ENCODE assay signal across 8 cellular contexts in the genomic region with DNA sequence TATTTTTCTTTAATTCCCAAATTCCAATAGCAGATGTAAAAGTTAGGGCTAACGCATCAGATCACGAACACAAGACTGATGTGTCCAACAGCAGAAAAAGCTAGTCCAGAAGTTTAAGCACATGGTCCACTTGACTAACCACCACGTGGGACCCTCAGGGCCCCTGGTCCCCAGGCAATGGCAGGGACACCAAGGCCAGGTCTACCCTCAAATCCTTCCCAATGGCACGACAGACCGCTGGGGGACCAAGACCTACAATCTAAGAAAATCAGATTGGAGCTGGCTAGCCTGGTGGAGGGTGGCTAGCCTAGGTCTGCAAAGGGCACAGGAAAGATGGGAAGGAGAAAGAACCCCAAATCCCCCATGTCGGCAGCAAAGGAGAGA. TPM values are rescaled to one million over a fixed set of nuclear protein-coding genes. Genes with fewer than 3 reads are reported as not detected.
DNase-seq lines count a peak whose midpoint lies in the region; ATAC-seq, FAIRE-seq and TF ChIP-seq lines count a peak whose summit lies in the region.

No MANE protein-coding gene starts in this region.

- POLR2A ChIA-PET in activated CD4-positive, alpha-beta T cell treated with anti-CD3 and anti-CD28 coated beads, Interleukin-2, amount 10 ng/mL, durations not matched to agents 7 days and 5 days (lab: Charles Lee) = no interaction called here
- POLR2A ChIA-PET in HepG2 (lab: Yijun Ruan, JAX) = interaction anchor here (0.6 to 4.4 kb wide), 9 partner anchors 12 to 182 kb away, joined by 3 to 17 read pairs (median 4); a partner anchor contains a TSS

- H3K9me3 ChIP-seq in HepG2 (ENCODE audit: low read length) (no peaks in the 10 kb centered on the region), transverse colon (no peaks in the 10 kb centered on the region)

- TF ChIP-seq EP300 in HepG2 (IDR thresholded peaks at IDR 0.05; ENCODE audit: low read depth in 2 of 2, low read length in 2 of 2) = no peak
- no peak for TF ChIP-seq EP300 in HepG2 (CRISPR knock-in tag; IDR thresholded peaks at IDR 0.05; ENCODE audit: borderline replicate concordance)
- TF ChIP-seq EP300 in transverse colon (IDR thresholded peaks at IDR 0.05; ENCODE audit: low read depth) = no peak

- CTCF ChIA-PET in activated CD4-positive, alpha-beta T cell treated with anti-CD3 and anti-CD28 coated beads, Interleukin-2, amount 10 ng/mL, durations not matched to agents 7 days and 5 days (lab: Charles Lee) = interaction anchor here (0.5 to 5.1 kb wide), 9 partner anchors 9 to 1760 kb away, joined by 3 to 25 read pairs (median 14); a partner anchor contains a TSS
- CTCF ChIA-PET in HepG2 (lab: Yijun Ruan, JAX; ENCODE audit: low intra/inter-chr PET ratio, low total read pairs) = interaction anchor here (2.0 kb wide), 1 partner anchor 63 kb away, joined by 8 read pairs; no protein-coding TSS in a partner anchor

- peaks cover 40% of the 10 kb centered on the region for H4K20me1 ChIP-seq in HepG2 (ENCODE audit: insufficient read depth, low read length)

- H3K27me3 ChIP-seq in HepG2 (ENCODE audit: control insufficient read depth in 1 of 2, insufficient read depth in 2 of 2, low read length in 2 of 2) (no peaks in the 10 kb centered on the region), transverse colon (peaks cover 16% of the 10 kb centered on the region)

- no TSS peak for BruUV-seq in HepG2 (replicated peaks; lab: Mats Ljungman, UMichigan)

- peaks cover 40% of the 10 kb centered on the region for H3K4me1 Mint-ChIP-seq in activated CD4-positive, alpha-beta T cell treated with anti-CD3 and anti-CD28 coated beads, Interleukin-2, amount 10 ng/mL, durations not matched to agents 7 days and 5 days
- H3K4me1 Mint-ChIP-seq in activated naive CD8-positive, alpha-beta T cell treated with anti-CD3 and anti-CD28 coated beads, Interleukin-2, amount 50 U/mL, for 24 hours = peaks cover 54% of the 10 kb centered on the region

- intact Hi-C loops in HepG2 (cut with micrococcal nuclease; ENCODE audit: unreplicated experiment) = loop anchor here (5.0 kb wide), 1 partner anchor 80 kb away; a partner anchor contains a TSS
- intact Hi-C loops in transverse colon (cut with DNase I; ENCODE audit: low total_unique reads) = loop anchor here (5.0 kb wide), 1 partner anchor 125 kb away; no protein-coding TSS in a partner anchor

- H3K9ac ChIP-seq in HepG2 (ENCODE audit: insufficient read depth, low read depth, low read length) = peak overlapping the region; percentile 88

- H3K27me3 Mint-ChIP-seq in activated CD4-positive, alpha-beta T cell treated with anti-CD3 and anti-CD28 coated beads, Interleukin-2, amount 10 ng/mL, durations not matched to agents 7 days and 5 days = peaks cover 9% of the 10 kb centered on the region
- H3K27me3 Mint-ChIP-seq in activated naive CD8-positive, alpha-beta T cell treated with anti-CD3 and anti-CD28 coated beads, Interleukin-2, amount 50 U/mL, for 24 hours = peaks cover 7% of the 10 kb centered on the region

- no peak for TF ChIP-seq POLR2A in HepG2 (IDR thresholded peaks at IDR 0.05; ENCODE audit: insufficient read depth in 1 of 2, low read depth in 2 of 2, low read length in 2 of 2)
- TF ChIP-seq POLR2A in transverse colon (IDR thresholded peaks at IDR 0.05) = no peak

- H3K36me3 ChIP-seq in HepG2 (replicated peaks in 1 of 2; ENCODE audit: control insufficient read depth in 1 of 2, insufficient read depth in 2 of 2, low read length in 2 of 2) (peaks cover 11 to 27% of the 10 kb centered on the region in 2 experiments; a peak in 4 of 5 replicates), transverse colon (peaks cover 0 to 6% (median 3%) of the 10 kb centered on the region in 4 donors)

- H2AFZ ChIP-seq in HepG2 (ENCODE audit: low read length) = no peak overlapping the region

- H3K9me3 Mint-ChIP-seq in activated CD4-positive, alpha-beta T cell treated with anti-CD3 and anti-CD28 coated beads, Interleukin-2, amount 10 ng/mL, durations not matched to agents 7 days and 5 days = no peaks in the 10 kb centered on the region
- H3K9me3 Mint-ChIP-seq in activated naive CD8-positive, alpha-beta T cell treated with anti-CD3 and anti-CD28 coated beads, Interleukin-2, amount 50 U/mL, for 24 hours = no peaks in the 10 kb centered on the region

- peaks cover 48% of the 10 kb centered on the region for H3K79me2 ChIP-seq in HepG2 (ENCODE audit: insufficient read depth, low read length)

- FAIRE-seq in HepG2 (lab: Jason Lieb, UNC) = no peak

- H3K27ac ChIP-seq in HepG2 (ENCODE audit: extremely low read length, insufficient read depth, low read length) (no peak overlapping the region), transverse colon (peak overlapping the region; percentile 83 to 91 (median 89))

- TF ChIP-seq CTCF in HepG2 (CRISPR knock-in tag; IDR thresholded peaks at IDR 0.05) = no peak
- TF ChIP-seq CTCF in transverse colon (IDR thresholded peaks at IDR 0.05) = no peak

- H3K27ac Mint-ChIP-seq in activated CD4-positive, alpha-beta T cell treated with anti-CD3 and anti-CD28 coated beads, Interleukin-2, amount 10 ng/mL, durations not matched to agents 7 days and 5 days = peak overlapping the region; percentile 92
- H3K27ac Mint-ChIP-seq in activated naive CD8-positive, alpha-beta T cell treated with anti-CD3 and anti-CD28 coated beads, Interleukin-2, amount 50 U/mL, for 24 hours = peak overlapping the region; percentile 91

- WGBS in HepG2 (ENCODE audit: low lambda C conversion rate) = 62% methylated on average over 6 of the region's 6 CpGs
- 59% methylated on average over 5 to 6 of the region's 6 CpGs for WGBS in transverse colon (ENCODE audit: low coverage in 1 of 2), 2 donors

- H3K4me1 ChIP-seq in HepG2 (ENCODE audit: insufficient read depth, low read length) (peaks cover 34% of the 10 kb centered on the region), transverse colon (peaks cover 21 to 47% (median 33%) of the 10 kb centered on the region in 4 donors)

- peak overlapping the region; percentile 93 to 97 (median 96) for H3K4me3 ChIP-seq in HepG2 (replicated peaks in 1 of 3; ENCODE audit: insufficient read depth in 1 of 3, low read depth in 2 of 3, low read length in 3 of 3)
- peak overlapping the region in 3 of 4 donors; percentile 77 to 100 (median 100) for H3K4me3 ChIP-seq in transverse colon

- peak overlapping the region; percentile 89 for H3K4me2 ChIP-seq in HepG2 (ENCODE audit: low read depth, low read length)

- peak overlapping the region; percentile 96 for H3K4me3 Mint-ChIP-seq in activated CD4-positive, alpha-beta T cell treated with anti-CD3 and anti-CD28 coated beads, Interleukin-2, amount 10 ng/mL, durations not matched to agents 7 days and 5 days
- peak overlapping the region; percentile 98 for H3K4me3 Mint-ChIP-seq in activated naive CD8-positive, alpha-beta T cell treated with anti-CD3 and anti-CD28 coated beads, Interleukin-2, amount 50 U/mL, for 24 hours

- no peak for TF ChIP-seq RAD21 in HepG2 (CRISPR knock-in tag; IDR thresholded peaks at IDR 0.05)

- in situ Hi-C loops in HepG2 (cut with HindIII; ENCODE audit: extremely low pct_ligation_motif_present, low pct_unique_long_range_greater_than_20kb) (loop anchor here (5.0 to 10.0 kb wide), 2 partner anchors 80 to 228 kb away; a partner anchor contains a TSS), transverse colon (cut with MboI; ENCODE audit: low pct_ligation_motif_present in 1 of 4, low pct_unique_long_range_greater_than_20kb in 1 of 4, low sequenced_read_pairs in 3 of 4) (loop anchor here in 3 of 4 donors (10.0 to 25.0 kb wide), 3 partner anchors 105 to 230 kb away; a partner anchor contains a TSS)

- H3K36me3 Mint-ChIP-seq in activated CD4-positive, alpha-beta T cell treated with anti-CD3 and anti-CD28 coated beads, Interleukin-2, amount 10 ng/mL, durations not matched to agents 7 days and 5 days (ENCODE audit: low read depth) = peaks cover 11% of the 10 kb centered on the region
- peaks cover 5% of the 10 kb centered on the region for H3K36me3 Mint-ChIP-seq in activated naive CD8-positive, alpha-beta T cell treated with anti-CD3 and anti-CD28 coated beads, Interleukin-2, amount 50 U/mL, for 24 hours (ENCODE audit: low read depth)

- no peak for DNase-seq in activated CD4-positive, alpha-beta T cell treated with anti-CD3 and anti-CD28 coated beads, Interleukin-2, amount 10 ng/mL, durations not matched to agents 7 days and 5 days
- no peak for DNase-seq in activated CD4-positive, alpha-beta T cell treated with anti-CD3 and anti-CD28 coated beads for 1 hour
- no peak for DNase-seq in activated naive CD8-positive, alpha-beta T cell treated with anti-CD3 and anti-CD28 coated beads, Interleukin-2, amount 50 U/mL, for 24 hours
- DNase-seq in HepG2 (ENCODE audit: low spot score) = no peak
- DNase-seq in transverse colon = no peak
- DNase-seq in NCI-H1930 (lab: John Stamatoyannopoulos, UW) = no peak

- ATAC-seq in activated naive CD8-positive, alpha-beta T cell treated with anti-CD3 and anti-CD28 coated beads, Interleukin-2, amount 50 U/mL, for 24 hours = no peak
- no peak for ATAC-seq in HepG2
- ATAC-seq in HG02798 (IDR thresholded peaks at IDR 0.05; ENCODE audit: poor library complexity, unreplicated experiment) = no peak
- ATAC-seq in GM18520 (IDR thresholded peaks at IDR 0.05; ENCODE audit: unreplicated experiment) = no peak

RNA-seq across cellular contexts. Expression of a gene that starts 1.5 kb away (rescaled TPM):
- total RNA-seq in activated CD4-positive, alpha-beta T cell treated with anti-CD3 and anti-CD28 coated beads, Interleukin-2, amount 10 ng/mL, durations not matched to agents 7 days and 5 days = 10 to 100 TPM; 48.7 to 55.5 TPM
- total RNA-seq in HepG2 (2016; rRNA removed; fragmentation: Illumina TruSeq; extraction: Trizol) (6.4 and 16.1 TPM in 2 replicates), transverse colon (100 to 1,000 TPM in 1 of 4 donors, 10 to 100 TPM in 3; 25.4 to 104 (median 51.8) TPM)
- 1.1 TPM in 2 replicates for total RNA-seq in HepG2 (2016; cell fraction: cytosol; rRNA removed; fragmentation: Illumina TruSeq; extraction: Trizol; ENCODE audit: low read depth)
- 5.2 and 15.6 TPM in 2 replicates for total RNA-seq in HepG2 (2016; cell fraction: insoluble cytoplasmic fraction; rRNA removed; fragmentation: Illumina TruSeq; extraction: Trizol)
- 2.5 and 3.1 TPM in 2 replicates for total RNA-seq in HepG2 (2016; cell fraction: membrane; rRNA removed; fragmentation: Illumina TruSeq; extraction: Trizol)
- 20.9 and 26.7 TPM in 2 replicates for total RNA-seq in HepG2 (2016; cell fraction: nucleus; rRNA removed; fragmentation: Illumina TruSeq; extraction: Trizol)
- 7.6 and 10.2 TPM in 2 replicates for polyA plus RNA-seq in HepG2 (2011; rRNA removed)
- polyA plus RNA-seq in HepG2 (2011; cell fraction: cytosol; rRNA removed) = 2.9 and 4.4 TPM in 2 replicates
- 109 and 136 TPM in 2 replicates for polyA plus RNA-seq in HepG2 (2011; cell fraction: nucleus; rRNA removed)
- polyA plus RNA-seq in HepG2 (2012) = 14.6 and 15.7 TPM in 2 replicates
- polyA plus RNA-seq in HepG2 (2016; cell fraction: cytosol; fragmentation: Illumina TruSeq; extraction: Trizol; ENCODE audit: low read depth) = 0.49 and 0.50 TPM in 2 replicates
- 4.7 and 6.6 TPM in 2 replicates for polyA plus RNA-seq in HepG2 (2016; cell fraction: insoluble cytoplasmic fraction; fragmentation: Illumina TruSeq; extraction: Trizol; ENCODE audit: low read depth)
- polyA plus RNA-seq in HepG2 (2016; cell fraction: membrane; fragmentation: Illumina TruSeq; extraction: Trizol; ENCODE audit: low read depth) = 1.2 and 1.8 TPM in 2 replicates
- 82.9 and 91.2 TPM in 2 replicates for polyA plus RNA-seq in HepG2 (2016; cell fraction: nucleus; fragmentation: Illumina TruSeq; extraction: Trizol; ENCODE audit: insufficient read depth, low read depth)
- 10.8 and 12.0 TPM in 2 replicates for polyA minus RNA-seq in HepG2 (2011; rRNA and poly(A)+ RNA removed; ENCODE audit: low replicate concordance)
- polyA minus RNA-seq in HepG2 (2011; cell fraction: cytosol; rRNA and poly(A)+ RNA removed) = 5.3 and 5.8 TPM in 2 replicates
- 29.1 and 35.3 TPM in 2 replicates for polyA minus RNA-seq in HepG2 (2011; cell fraction: nucleus; rRNA and poly(A)+ RNA removed)

RNA-seq across cellular contexts. Expression of a gene that starts 13.4 kb away (rescaled TPM):
- total RNA-seq in activated CD4-positive, alpha-beta T cell treated with anti-CD3 and anti-CD28 coated beads, Interleukin-2, amount 10 ng/mL, durations not matched to agents 7 days and 5 days = 10 to 100 TPM; 39.9 to 40.5 TPM
- total RNA-seq in HepG2 (2016; rRNA removed; fragmentation: Illumina TruSeq; extraction: Trizol) = 91.1 and 91.5 TPM in 2 replicates
- total RNA-seq in HepG2 (2016; cell fraction: cytosol; rRNA removed; fragmentation: Illumina TruSeq; extraction: Trizol; ENCODE audit: low read depth) = 80.9 and 134 TPM in 2 replicates
- total RNA-seq in HepG2 (2016; cell fraction: insoluble cytoplasmic fraction; rRNA removed; fragmentation: Illumina TruSeq; extraction: Trizol) = 88.0 and 96.3 TPM in 2 replicates
- 82.0 and 130 TPM in 2 replicates for total RNA-seq in HepG2 (2016; cell fraction: membrane; rRNA removed; fragmentation: Illumina TruSeq; extraction: Trizol)
- total RNA-seq in HepG2 (2016; cell fraction: nucleus; rRNA removed; fragmentation: Illumina TruSeq; extraction: Trizol) = 30.9 and 33.0 TPM in 2 replicates
- 63.9 and 70.6 TPM in 2 replicates for polyA plus RNA-seq in HepG2 (2011; rRNA removed)
- polyA plus RNA-seq in HepG2 (2011; cell fraction: cytosol; rRNA removed) = 59.0 and 91.7 TPM in 2 replicates
- 30.7 and 33.6 TPM in 2 replicates for polyA plus RNA-seq in HepG2 (2011; cell fraction: nucleus; rRNA removed)
- 35.3 and 43.7 TPM in 2 replicates for polyA plus RNA-seq in HepG2 (2012)
- 72.9 and 135 TPM in 2 replicates for polyA plus RNA-seq in HepG2 (2016; cell fraction: cytosol; fragmentation: Illumina TruSeq; extraction: Trizol; ENCODE audit: low read depth)
- 95.2 and 106 TPM in 2 replicates for polyA plus RNA-seq in HepG2 (2016; cell fraction: insoluble cytoplasmic fraction; fragmentation: Illumina TruSeq; extraction: Trizol; ENCODE audit: low read depth)
- 75.0 and 120 TPM in 2 replicates for polyA plus RNA-seq in HepG2 (2016; cell fraction: membrane; fragmentation: Illumina TruSeq; extraction: Trizol; ENCODE audit: low read depth)
- 59.0 and 71.0 TPM in 2 replicates for polyA plus RNA-seq in HepG2 (2016; cell fraction: nucleus; fragmentation: Illumina TruSeq; extraction: Trizol; ENCODE audit: insufficient read depth, low read depth)
- 32.0 and 34.2 TPM in 2 replicates for polyA minus RNA-seq in HepG2 (2011; rRNA and poly(A)+ RNA removed; ENCODE audit: low replicate concordance)
- 21.5 and 21.6 TPM in 2 replicates for polyA minus RNA-seq in HepG2 (2011; cell fraction: cytosol; rRNA and poly(A)+ RNA removed)
- 4.5 and 5.0 TPM in 2 replicates for polyA minus RNA-seq in HepG2 (2011; cell fraction: nucleus; rRNA and poly(A)+ RNA removed)
- 10 to 100 TPM; 10.7 to 58.7 (median 34.1) TPM for total RNA-seq in transverse colon

RNA-seq across cellular contexts. Expression of a gene that starts 19.0 kb away (rescaled TPM):
- total RNA-seq in activated CD4-positive, alpha-beta T cell treated with anti-CD3 and anti-CD28 coated beads, Interleukin-2, amount 10 ng/mL, durations not matched to agents 7 days and 5 days = 100 to 1,000 TPM; 238 to 249 TPM
- total RNA-seq in HepG2 (2016; rRNA removed; fragmentation: Illumina TruSeq; extraction: Trizol) (48.3 and 64.3 TPM in 2 replicates), transverse colon (100 to 1,000 TPM; 192 to 301 (median 246) TPM)
- total RNA-seq in HepG2 (2016; cell fraction: cytosol; rRNA removed; fragmentation: Illumina TruSeq; extraction: Trizol; ENCODE audit: low read depth) = 84.0 and 90.3 TPM in 2 replicates
- 51.7 and 55.9 TPM in 2 replicates for total RNA-seq in HepG2 (2016; cell fraction: insoluble cytoplasmic fraction; rRNA removed; fragmentation: Illumina TruSeq; extraction: Trizol)
- total RNA-seq in HepG2 (2016; cell fraction: membrane; rRNA removed; fragmentation: Illumina TruSeq; extraction: Trizol) = 95.7 and 129 TPM in 2 replicates
- total RNA-seq in HepG2 (2016; cell fraction: nucleus; rRNA removed; fragmentation: Illumina TruSeq; extraction: Trizol) = 30.4 and 32.6 TPM in 2 replicates
- 67.1 and 82.0 TPM in 2 replicates for polyA plus RNA-seq in HepG2 (2011; rRNA removed)
- polyA plus RNA-seq in HepG2 (2011; cell fraction: cytosol; rRNA removed) = 69.6 and 88.5 TPM in 2 replicates
- 82.9 and 91.9 TPM in 2 replicates for polyA plus RNA-seq in HepG2 (2011; cell fraction: nucleus; rRNA removed)
- polyA plus RNA-seq in HepG2 (2012) = 80.2 and 110 TPM in 2 replicates
- polyA plus RNA-seq in HepG2 (2016; cell fraction: cytosol; fragmentation: Illumina TruSeq; extraction: Trizol; ENCODE audit: low read depth) = 141 and 174 TPM in 2 replicates
- 105 and 126 TPM in 2 replicates for polyA plus RNA-seq in HepG2 (2016; cell fraction: insoluble cytoplasmic fraction; fragmentation: Illumina TruSeq; extraction: Trizol; ENCODE audit: low read depth)
- 137 and 159 TPM in 2 replicates for polyA plus RNA-seq in HepG2 (2016; cell fraction: membrane; fragmentation: Illumina TruSeq; extraction: Trizol; ENCODE audit: low read depth)
- 84.9 and 92.0 TPM in 2 replicates for polyA plus RNA-seq in HepG2 (2016; cell fraction: nucleus; fragmentation: Illumina TruSeq; extraction: Trizol; ENCODE audit: insufficient read depth, low read depth)
- polyA minus RNA-seq in HepG2 (2011; rRNA and poly(A)+ RNA removed; ENCODE audit: low replicate concordance) = 104 and 125 TPM in 2 replicates
- 35.2 and 43.4 TPM in 2 replicates for polyA minus RNA-seq in HepG2 (2011; cell fraction: cytosol; rRNA and poly(A)+ RNA removed)
- polyA minus RNA-seq in HepG2 (2011; cell fraction: nucleus; rRNA and poly(A)+ RNA removed) = 10.0 and 11.4 TPM in 2 replicates

RNA-seq across cellular contexts. Expression of a gene that starts 27.7 kb away (rescaled TPM):
- total RNA-seq in activated CD4-positive, alpha-beta T cell treated with anti-CD3 and anti-CD28 coated beads, Interleukin-2, amount 10 ng/mL, durations not matched to agents 7 days and 5 days = not detected
- 9.9 and 10.3 TPM in 2 replicates for total RNA-seq in HepG2 (2016; rRNA removed; fragmentation: Illumina TruSeq; extraction: Trizol)
- total RNA-seq in HepG2 (2016; cell fraction: cytosol; rRNA removed; fragmentation: Illumina TruSeq; extraction: Trizol; ENCODE audit: low read depth) = 10.8 and 15.4 TPM in 2 replicates
- total RNA-seq in HepG2 (2016; cell fraction: insoluble cytoplasmic fraction; rRNA removed; fragmentation: Illumina TruSeq; extraction: Trizol) = 9.7 and 9.8 TPM in 2 replicates
- 16.5 and 20.1 TPM in 2 replicates for total RNA-seq in HepG2 (2016; cell fraction: membrane; rRNA removed; fragmentation: Illumina TruSeq; extraction: Trizol)
- 5.3 and 6.7 TPM in 2 replicates for total RNA-seq in HepG2 (2016; cell fraction: nucleus; rRNA removed; fragmentation: Illumina TruSeq; extraction: Trizol)
- polyA plus RNA-seq in HepG2 (2011; rRNA removed) = 25.7 and 26.2 TPM in 2 replicates
- polyA plus RNA-seq in HepG2 (2011; cell fraction: cytosol; rRNA removed) = 19.8 and 27.3 TPM in 2 replicates
- polyA plus RNA-seq in HepG2 (2011; cell fraction: nucleus; rRNA removed) = 19.5 and 22.2 TPM in 2 replicates
- polyA plus RNA-seq in HepG2 (2012) = 8.8 and 13.8 TPM in 2 replicates
- polyA plus RNA-seq in HepG2 (2016; cell fraction: cytosol; fragmentation: Illumina TruSeq; extraction: Trizol; ENCODE audit: low read depth) = 12.3 and 15.4 TPM in 2 replicates
- polyA plus RNA-seq in HepG2 (2016; cell fraction: insoluble cytoplasmic fraction; fragmentation: Illumina TruSeq; extraction: Trizol; ENCODE audit: low read depth) = 10.0 and 11.4 TPM in 2 replicates
- 14.8 and 16.9 TPM in 2 replicates for polyA plus RNA-seq in HepG2 (2016; cell fraction: membrane; fragmentation: Illumina TruSeq; extraction: Trizol; ENCODE audit: low read depth)
- 13.7 and 14.3 TPM in 2 replicates for polyA plus RNA-seq in HepG2 (2016; cell fraction: nucleus; fragmentation: Illumina TruSeq; extraction: Trizol; ENCODE audit: insufficient read depth, low read depth)
- 17.8 TPM in 1 of 2 replicates, not detected in the other for polyA minus RNA-seq in HepG2 (2011; rRNA and poly(A)+ RNA removed; ENCODE audit: low replicate concordance)
- polyA minus RNA-seq in HepG2 (2011; cell fraction: cytosol; rRNA and poly(A)+ RNA removed) = 10.0 and 11.1 TPM in 2 replicates
- polyA minus RNA-seq in HepG2 (2011; cell fraction: nucleus; rRNA and poly(A)+ RNA removed) = 2.6 and 3.1 TPM in 2 replicates
- not detected for total RNA-seq in transverse colon

RNA-seq across cellular contexts. Expression of a gene that starts 36.3 kb away (rescaled TPM):
- total RNA-seq in activated CD4-positive, alpha-beta T cell treated with anti-CD3 and anti-CD28 coated beads, Interleukin-2, amount 10 ng/mL, durations not matched to agents 7 days and 5 days = not detected
- total RNA-seq in HepG2 (2016; rRNA removed; fragmentation: Illumina TruSeq; extraction: Trizol) = not detected in 2 replicates
- not detected in 2 replicates for total RNA-seq in HepG2 (2016; cell fraction: cytosol; rRNA removed; fragmentation: Illumina TruSeq; extraction: Trizol; ENCODE audit: low read depth)
- not detected in 2 replicates for total RNA-seq in HepG2 (2016; cell fraction: insoluble cytoplasmic fraction; rRNA removed; fragmentation: Illumina TruSeq; extraction: Trizol)
- total RNA-seq in HepG2 (2016; cell fraction: membrane; rRNA removed; fragmentation: Illumina TruSeq; extraction: Trizol) = not detected in 2 replicates
- not detected in 2 replicates for total RNA-seq in HepG2 (2016; cell fraction: nucleus; rRNA removed; fragmentation: Illumina TruSeq; extraction: Trizol)
- not detected in 2 replicates for polyA plus RNA-seq in HepG2 (2011; rRNA removed)
- not detected in 2 replicates for polyA plus RNA-seq in HepG2 (2011; cell fraction: cytosol; rRNA removed)
- polyA plus RNA-seq in HepG2 (2011; cell fraction: nucleus; rRNA removed) = not detected in 2 replicates
- polyA plus RNA-seq in HepG2 (2012) = not detected in 2 replicates
- not detected in 2 replicates for polyA plus RNA-seq in HepG2 (2016; cell fraction: cytosol; fragmentation: Illumina TruSeq; extraction: Trizol; ENCODE audit: low read depth)
- polyA plus RNA-seq in HepG2 (2016; cell fraction: insoluble cytoplasmic fraction; fragmentation: Illumina TruSeq; extraction: Trizol; ENCODE audit: low read depth) = not detected in 2 replicates
- not detected in 2 replicates for polyA plus RNA-seq in HepG2 (2016; cell fraction: membrane; fragmentation: Illumina TruSeq; extraction: Trizol; ENCODE audit: low read depth)
- polyA plus RNA-seq in HepG2 (2016; cell fraction: nucleus; fragmentation: Illumina TruSeq; extraction: Trizol; ENCODE audit: insufficient read depth, low read depth) = not detected in 2 replicates
- polyA minus RNA-seq in HepG2 (2011; rRNA and poly(A)+ RNA removed; ENCODE audit: low replicate concordance) = not detected in 2 replicates
- not detected in 2 replicates for polyA minus RNA-seq in HepG2 (2011; cell fraction: cytosol; rRNA and poly(A)+ RNA removed)
- polyA minus RNA-seq in HepG2 (2011; cell fraction: nucleus; rRNA and poly(A)+ RNA removed) = not detected in 2 replicates
- total RNA-seq in transverse colon = not detected
